ENCODE assay signal across 22 cellular contexts in the genomic region with DNA sequence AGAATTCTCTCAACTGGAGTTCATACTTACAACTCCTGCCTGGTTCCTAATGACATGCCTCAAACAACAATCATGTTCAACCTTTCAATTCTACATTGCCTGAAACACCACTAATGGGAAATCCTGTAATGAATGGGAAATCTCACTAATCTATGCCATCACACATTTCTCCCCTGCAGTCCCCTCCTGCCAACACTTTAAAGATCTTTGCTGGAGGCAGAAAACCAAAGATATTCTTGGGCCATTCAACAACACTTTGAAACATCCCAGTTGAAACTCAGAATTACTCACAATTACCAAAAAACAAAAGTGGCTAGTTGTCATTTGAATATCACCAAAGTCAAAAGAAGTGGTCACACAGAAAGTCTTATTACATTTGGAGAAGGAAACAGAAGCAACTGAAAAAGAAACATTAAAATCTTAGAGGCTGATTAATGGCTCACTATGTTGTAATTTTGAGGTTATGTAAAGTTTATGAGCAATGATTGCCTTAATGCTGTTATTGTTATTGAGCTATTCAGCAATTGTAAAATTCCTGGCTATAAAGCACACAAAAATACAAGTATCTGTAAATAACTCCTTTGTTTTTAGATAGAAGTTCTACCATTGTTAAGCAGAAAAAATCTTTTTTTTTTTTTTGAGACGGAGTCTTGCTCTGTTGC.
"Had no signal": no experiment of that assay in that cellular context is flagged by ENCODE, and none has a peak within 500 bp of the region (broad histone marks: within the 10 kb centered on the region; RNA-seq: fewer than 3 reads in every experiment).

No MANE protein-coding gene starts in this region.

- H3K9me3 ChIP-seq: body of pancreas, prostate gland, thoracic aorta had no signal

- H3K27ac Mint-ChIP-seq: activated CD4-positive, alpha-beta memory T cell treated with anti-CD3 and anti-CD28 coated beads, Interleukin-2, amount 10 ng/mL, durations not matched to agents 7 days and 5 days; activated CD8-positive, alpha-beta memory T cell treated with anti-CD3 and anti-CD28 coated beads, Interleukin-2, amount 10 ng/mL, durations not matched to agents 7 days and 5 days; activated naive CD8-positive, alpha-beta T cell treated with anti-CD3 and anti-CD28 coated beads for 36 hours; activated T-helper 17 cell treated with anti-CD3 and anti-CD28 coated beads, Interleukin-2, amount 50 U/mL, for 72 hours; effector memory CD8-positive, alpha-beta T cell; T-cell had no signal

- ATAC-seq: activated CD8-positive, alpha-beta memory T cell treated with anti-CD3 and anti-CD28 coated beads, Interleukin-2, amount 10 ng/mL, durations not matched to agents 7 days and 5 days; activated T-helper 17 cell treated with anti-CD3 and anti-CD28 coated beads, Interleukin-2, amount 50 U/mL, for 72 hours; body of pancreas; effector memory CD8-positive, alpha-beta T cell; gastroesophageal sphincter; heart left ventricle; left lung; right cardiac atrium; T-cell had no signal

- H3K27me3 ChIP-seq: body of pancreas, gastroesophageal sphincter, heart left ventricle, left lung, upper lobe of left lung had no signal

- DNase-seq: activated CD4-positive, alpha-beta memory T cell treated with anti-CD3 and anti-CD28 coated beads, Interleukin-2, amount 10 ng/mL, durations not matched to agents 7 days and 5 days; activated CD4-positive, alpha-beta T cell treated with anti-CD3 and anti-CD28 coated beads for 48 hours; activated CD4-positive, CD25-positive, alpha-beta regulatory T cell; activated CD8-positive, alpha-beta memory T cell treated with anti-CD3 and anti-CD28 coated beads, Interleukin-2, amount 10 ng/mL, durations not matched to agents 7 days and 5 days; activated naive CD4-positive, alpha-beta T cell; activated naive CD8-positive, alpha-beta T cell treated with anti-CD3 and anti-CD28 coated beads for 36 hours; body of pancreas; effector memory CD8-positive, alpha-beta T cell; heart left ventricle; kidney; left lung; right cardiac atrium; small intestine; stimulated activated CD4-positive, alpha-beta T cell treated with anti-CD3 and anti-CD28 coated beads, Interleukin-4, amount 100 ng/mL, for 1 hour; T-cell; upper lobe of left lung had no signal

- H3K4me3 Mint-ChIP-seq: activated CD4-positive, alpha-beta memory T cell treated with anti-CD3 and anti-CD28 coated beads, Interleukin-2, amount 10 ng/mL, durations not matched to agents 7 days and 5 days; activated CD8-positive, alpha-beta memory T cell treated with anti-CD3 and anti-CD28 coated beads, Interleukin-2, amount 10 ng/mL, durations not matched to agents 7 days and 5 days; activated naive CD8-positive, alpha-beta T cell treated with anti-CD3 and anti-CD28 coated beads for 36 hours; activated T-helper 17 cell treated with anti-CD3 and anti-CD28 coated beads, Interleukin-2, amount 50 U/mL, for 72 hours; effector memory CD8-positive, alpha-beta T cell; neural crest cell; T-cell had no signal

- H3K4me1 Mint-ChIP-seq: activated CD4-positive, alpha-beta memory T cell treated with anti-CD3 and anti-CD28 coated beads, Interleukin-2, amount 10 ng/mL, durations not matched to agents 7 days and 5 days; activated T-helper 17 cell treated with anti-CD3 and anti-CD28 coated beads, Interleukin-2, amount 50 U/mL, for 72 hours; neural crest cell; T-cell had no signal

- H3K27ac ChIP-seq: body of pancreas, epithelial cell of prostate, gastroesophageal sphincter, heart left ventricle, left lung, prostate gland, thoracic aorta, upper lobe of left lung had no signal

- H3K9me3 Mint-ChIP-seq: effector memory CD8-positive, alpha-beta T cell had no signal

- H3K36me3 ChIP-seq: gastroesophageal sphincter, heart left ventricle, left lung, prostate gland, thoracic aorta, upper lobe of left lung had no signal

- H3K27me3 Mint-ChIP-seq: activated naive CD8-positive, alpha-beta T cell treated with anti-CD3 and anti-CD28 coated beads for 36 hours; effector memory CD8-positive, alpha-beta T cell; T-cell had no signal

- H3K4me1 ChIP-seq: body of pancreas, gastroesophageal sphincter, heart left ventricle, left lung, prostate gland, upper lobe of left lung had no signal

- H3K4me3 ChIP-seq: body of pancreas, gastroesophageal sphincter, heart left ventricle, left lung, prostate gland, thoracic aorta, upper lobe of left lung had no signal
